In the genomic region with DNA sequence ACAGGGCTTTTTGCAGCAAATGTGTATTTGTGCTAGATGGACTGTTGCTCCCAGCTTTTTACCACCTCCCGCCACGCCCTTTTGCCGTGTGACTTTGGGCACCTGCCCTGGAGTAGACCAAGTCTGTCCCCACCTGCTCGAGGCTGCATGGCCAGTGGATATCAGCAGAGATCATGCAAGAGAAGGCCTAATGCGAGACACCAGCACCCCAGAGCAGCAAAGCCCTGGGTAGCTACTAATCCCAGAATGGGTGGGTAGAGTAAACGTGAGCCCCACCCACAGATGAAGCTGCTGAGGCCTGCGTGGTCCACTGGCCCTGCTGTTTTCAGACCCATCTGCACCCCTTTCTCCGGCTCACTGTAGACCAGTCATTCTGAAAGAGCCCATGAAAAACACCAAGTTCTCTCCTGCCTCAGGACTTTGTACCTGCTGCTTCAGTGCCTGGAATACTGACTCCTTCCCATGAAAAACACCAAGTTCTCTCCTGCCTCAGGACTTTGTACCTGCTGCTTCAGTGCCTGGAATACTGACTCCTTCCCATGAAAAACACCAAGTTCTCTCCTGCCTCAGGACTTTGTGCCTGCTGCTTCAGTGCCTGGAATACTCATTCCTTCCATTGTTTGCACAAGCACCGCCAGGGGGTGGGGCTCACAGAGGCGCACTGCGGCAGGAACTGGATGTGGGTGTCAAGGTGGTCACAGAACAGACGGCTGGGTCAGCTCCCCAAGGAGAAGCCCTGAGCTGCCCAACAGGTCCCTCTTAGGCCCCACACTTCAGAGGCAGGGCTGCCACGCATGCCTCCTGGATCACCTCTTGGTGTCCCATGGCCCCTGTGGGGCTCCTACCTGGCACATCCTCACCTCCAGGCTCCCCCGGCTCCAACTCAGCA, we compare ENCODE assay signal across 10 cellular contexts. TPM values are rescaled to one million over a fixed set of nuclear protein-coding genes. Genes with fewer than 3 reads are reported as not detected.
A peak's percentile ranks its signal among the peaks of the same experiment; 100 is the strongest.
DNase-seq lines count a peak whose midpoint lies in the region; ATAC-seq and FAIRE-seq lines count a peak whose summit lies in the region.
"Had no signal": no experiment of that assay in that cellular context is flagged by ENCODE, and none has a peak within 500 bp of the region (broad histone marks: within the 10 kb centered on the region; RNA-seq: fewer than 3 reads in every experiment).

No MANE protein-coding gene starts in this region.

- no peaks in the 10 kb centered on the region for H3K9me3 ChIP-seq in mucosa of stomach (ENCODE audit: control insufficient read depth, low read length)

- H3K27ac ChIP-seq in caudate nucleus (ENCODE audit: low read depth, low read length) = no peak overlapping the region

- DNase-seq in GDM1 (lab: John Stamatoyannopoulos, UW) (peak; percentile 19), HT1080 (ENCODE audit: low read depth) (peak; percentile 30), caudate nucleus (lab: John Stamatoyannopoulos, UW) (no peak), nucleus accumbens (lab: John Stamatoyannopoulos, UW) (no peak)
- DNase-seq: activated B cell treated with CpG ODN at 0.5 μM for 24 hours; central memory CD4-positive, alpha-beta T cell had no signal

- peaks cover 44% of the 10 kb centered on the region for H3K4me1 ChIP-seq in mucosa of stomach (ENCODE audit: control insufficient read depth, insufficient read depth, low read length)

- H3K4me3 ChIP-seq in mucosa of stomach (ENCODE audit: low read length) = no peak overlapping the region

- no peaks in the 10 kb centered on the region for H3K36me3 ChIP-seq in mucosa of stomach (ENCODE audit: control insufficient read depth, insufficient read depth, low read length)

- ATAC-seq in HG03457 (IDR thresholded peaks at IDR 0.05; ENCODE audit: unreplicated experiment) = no peak

- no peaks in the 10 kb centered on the region for H3K27me3 ChIP-seq in mucosa of stomach (ENCODE audit: control insufficient read depth, insufficient read depth, low read length)

- H3K9ac ChIP-seq in mucosa of stomach (ENCODE audit: low read length) = peak overlapping the region; percentile 72

- FAIRE-seq in colon (lab: Jason Lieb, UNC) = peak; percentile 31
- FAIRE-seq: HTR-8/SVneo had no signal

RNA-seq across cellular contexts. Expression of gene TNIP2, which starts 5.1 kb away (rescaled TPM):
- total RNA-seq in HT1080 (2014; rRNA removed; shearing (Covaris generic)) = 62.4 and 72.5 TPM in 2 replicates
- polyA plus RNA-seq in HT1080 (2015; cell fraction: cytosol; rRNA removed) = 54.2 and 54.8 TPM in 2 replicates
- polyA plus RNA-seq in HT1080 (2015; cell fraction: nucleus; rRNA removed) = 52.2 and 56.0 TPM in 2 replicates

RNA-seq across cellular contexts. Expression of gene SH3BP2, which starts 31.6 kb away (rescaled TPM):
- total RNA-seq in HT1080 (2014; rRNA removed; shearing (Covaris generic)) = 25.3 and 35.1 TPM in 2 replicates
- polyA plus RNA-seq in HT1080 (2015; cell fraction: cytosol; rRNA removed) = 13.9 and 14.8 TPM in 2 replicates
- polyA plus RNA-seq in HT1080 (2015; cell fraction: nucleus; rRNA removed) = 64.3 and 75.6 TPM in 2 replicates

Comparison
In these comparisons a context has a peak if more than half of its experiments do, and no peak if none do; other contexts are left out.
1. DNase-seq: peak in GDM1 (single experiment) and HT1080 (single experiment); none in caudate nucleus (0 of 61) and nucleus accumbens (0 of 56).